40 cellular contexts compared by ENCODE assay signal in genomic region chr5:157952374-157952685, GRCh38.
"Had no signal": no experiment of that assay in that cellular context is flagged by ENCODE, and none has a peak within 500 bp of the region (broad histone marks: within the 10 kb centered on the region; RNA-seq: fewer than 3 reads in every experiment).

No MANE protein-coding gene starts in this region.

- FAIRE-seq: bronchial epithelial cell, colon, RCC 7860 had no signal

- H3K27ac ChIP-seq: body of pancreas, PC-9, RWPE1, VCaP had no signal

- ATAC-seq: activated CD8-positive, alpha-beta T cell treated with anti-CD3 and anti-CD28 coated beads for 36 hours; activated T-cell treated with anti-CD3 and anti-CD28 coated beads, Interleukin-2, amount 50 U/mL, for 72 hours; activated T-helper 17 cell treated with anti-CD3 and anti-CD28 coated beads, Interleukin-2, amount 50 U/mL, for 72 hours; body of pancreas; Right ventricle myocardium inferior had no signal

- H3K27me3 ChIP-seq: body of pancreas had no signal

- H3K36me3 ChIP-seq: MG63 had no signal

- H3K4me3 ChIP-seq: body of pancreas, MG63, PC-9 had no signal

- H2AFZ ChIP-seq: PC-9 had no signal

- DNase-seq: activated B cell treated with CpG ODN at 0.5 μM for 24 hours; activated CD4-positive, alpha-beta T cell treated with anti-CD3 and anti-CD28 coated beads for 1 hour; activated CD4-positive, alpha-beta T cell treated with anti-CD3 and anti-CD28 coated beads, Interleukin-2, amount 10 ng/mL, durations not matched to agents 24 days and 14 days; activated CD4-positive, alpha-beta T cell treated with anti-CD3 and anti-CD28 coated beads, Interleukin-2, amount 50 U/mL, for 4 hours; activated CD8-positive, alpha-beta T cell treated with anti-CD3 and anti-CD28 coated beads for 36 hours; activated effector memory CD4-positive, alpha-beta T cell treated with anti-CD3 and anti-CD28 coated beads, Interleukin-2, amount 50 U/mL, for 16 hours; activated naive CD4-positive, alpha-beta T cell; activated naive CD4-positive, alpha-beta T cell treated with anti-CD3 and anti-CD28 coated beads, Interleukin-2, amount 50 U/mL, for 16 hours; activated naive CD8-positive, alpha-beta T cell treated with anti-CD3 and anti-CD28 coated beads for 36 hours; activated T-cell treated with anti-CD3 and anti-CD28 coated beads, Interleukin-2, amount 50 U/mL, for 1 hour; activated T-cell treated with anti-CD3 and anti-CD28 coated beads, Interleukin-2, amount 50 U/mL, for 72 hours; amniotic stem cell; aorta; body of pancreas; caudate nucleus; cerebellar nuclear complex; Karpas-422; MG63; NCI-H1048; NCI-H1105 treated with DMSO at 0.1 percent for 48 hours; NCI-H1436; NCI-H1694; NCI-H1930; NCI-H2081 treated with DMSO at 0.1 percent for 48 hours; NCI-H226; NCI-H524 treated with DMSO at 0.1 percent for 48 hours; NK-92 treated with Interleukin-12 subunit alpha and Interleukin-12 subunit beta, amount 100 ng/mL, for 24 hours; PC-9; SIG-M5; SW 1271; T-helper 1 cell; T-helper 2 cell; T-helper 9 cell had no signal

- H3K9me3 ChIP-seq: body of pancreas, MG63 had no signal

- H3K4me2 ChIP-seq: PC-9 had no signal
